Comparison of ENCODE assay signal across 28 cellular contexts in genomic region chr1:218845589-218845988, GRCh38.
"Had no signal": no experiment of that assay in that cellular context is flagged by ENCODE, and none has a peak within 500 bp of the region (broad histone marks: within the 10 kb centered on the region; RNA-seq: fewer than 3 reads in every experiment).

No MANE protein-coding gene starts in this region.

- H3K27ac Mint-ChIP-seq: activated CD4-positive, alpha-beta T cell treated with anti-CD3 and anti-CD28 coated beads, Interleukin-2, amount 10 ng/mL, durations not matched to agents 7 days and 5 days; activated CD8-positive, alpha-beta T cell treated with anti-CD3 and anti-CD28 coated beads for 36 hours; activated T-helper 17 cell treated with anti-CD3 and anti-CD28 coated beads, Interleukin-2, amount 50 U/mL, for 72 hours; memory B cell; naive thymus-derived CD4-positive, alpha-beta T cell; stimulated activated memory B cell treated with anti-CD40 and anti-IgM and Interleukin-4, amounts not matched to agents 10 μg/mL and 1 μg/mL and 100 μg/mL, for 72 hours; stimulated activated naive CD8-positive, alpha-beta T cell treated with anti-CD3 and anti-CD28 coated beads, Interleukin-15, amount 100 ng/mL, for 72 hours; type B pancreatic cell had no signal

- H3K27me3 Mint-ChIP-seq: activated CD4-positive, alpha-beta T cell treated with anti-CD3 and anti-CD28 coated beads, Interleukin-2, amount 10 ng/mL, durations not matched to agents 7 days and 5 days; activated CD8-positive, alpha-beta T cell treated with anti-CD3 and anti-CD28 coated beads for 36 hours; activated T-helper 17 cell treated with anti-CD3 and anti-CD28 coated beads, Interleukin-2, amount 50 U/mL, for 72 hours; memory B cell; naive thymus-derived CD4-positive, alpha-beta T cell; stimulated activated memory B cell treated with anti-CD40 and anti-IgM and Interleukin-4, amounts not matched to agents 10 μg/mL and 1 μg/mL and 100 μg/mL, for 72 hours; stimulated activated naive CD8-positive, alpha-beta T cell treated with anti-CD3 and anti-CD28 coated beads, Interleukin-15, amount 100 ng/mL, for 72 hours had no signal

- H3K4me1 ChIP-seq: parathyroid adenoma, right atrium auricular region had no signal

- H3K4me3 ChIP-seq: right atrium auricular region, smooth muscle cell had no signal

- H3K4me1 Mint-ChIP-seq: activated CD4-positive, alpha-beta T cell treated with anti-CD3 and anti-CD28 coated beads, Interleukin-2, amount 10 ng/mL, durations not matched to agents 7 days and 5 days; activated T-helper 17 cell treated with anti-CD3 and anti-CD28 coated beads, Interleukin-2, amount 50 U/mL, for 72 hours; memory B cell; naive thymus-derived CD4-positive, alpha-beta T cell; stimulated activated memory B cell treated with anti-CD40 and anti-IgM and Interleukin-4, amounts not matched to agents 10 μg/mL and 1 μg/mL and 100 μg/mL, for 72 hours; stimulated activated naive CD8-positive, alpha-beta T cell treated with anti-CD3 and anti-CD28 coated beads, Interleukin-15, amount 100 ng/mL, for 72 hours had no signal

- H3K27ac ChIP-seq: parathyroid adenoma, right atrium auricular region had no signal

- H3K27me3 ChIP-seq: right atrium auricular region had no signal

- H3K36me3 ChIP-seq: right atrium auricular region had no signal

- ATAC-seq: activated CD8-positive, alpha-beta T cell treated with anti-CD3 and anti-CD28 coated beads for 36 hours; activated T-cell treated with anti-CD3 and anti-CD28 coated beads, Interleukin-2, amount 50 U/mL, for 4 hours; activated T-helper 17 cell treated with anti-CD3 and anti-CD28 coated beads, Interleukin-2, amount 50 U/mL, for 72 hours; esophagus mucosa; left colon; naive thymus-derived CD4-positive, alpha-beta T cell; stimulated activated memory B cell treated with anti-CD40 and anti-IgM and Interleukin-4, amounts not matched to agents 10 μg/mL and 1 μg/mL and 100 μg/mL, for 72 hours; stimulated activated naive CD8-positive, alpha-beta T cell treated with anti-CD3 and anti-CD28 coated beads, Interleukin-15, amount 100 ng/mL, for 72 hours had no signal

- H3K4me3 Mint-ChIP-seq: activated CD4-positive, alpha-beta T cell treated with anti-CD3 and anti-CD28 coated beads, Interleukin-2, amount 10 ng/mL, durations not matched to agents 7 days and 5 days; activated CD8-positive, alpha-beta T cell treated with anti-CD3 and anti-CD28 coated beads for 36 hours; activated T-cell treated with anti-CD3 and anti-CD28 coated beads, Interleukin-2, amount 50 U/mL, for 4 hours; activated T-helper 17 cell treated with anti-CD3 and anti-CD28 coated beads, Interleukin-2, amount 50 U/mL, for 72 hours; memory B cell; naive thymus-derived CD4-positive, alpha-beta T cell; stimulated activated memory B cell treated with anti-CD40 and anti-IgM and Interleukin-4, amounts not matched to agents 10 μg/mL and 1 μg/mL and 100 μg/mL, for 72 hours; stimulated activated naive CD8-positive, alpha-beta T cell treated with anti-CD3 and anti-CD28 coated beads, Interleukin-15, amount 100 ng/mL, for 72 hours; type B pancreatic cell had no signal

- H3K36me3 Mint-ChIP-seq: memory B cell; naive thymus-derived CD4-positive, alpha-beta T cell; stimulated activated memory B cell treated with anti-CD40 and anti-IgM and Interleukin-4, amounts not matched to agents 10 μg/mL and 1 μg/mL and 100 μg/mL, for 72 hours; type B pancreatic cell had no signal

- H3K9me3 ChIP-seq: right atrium auricular region had no signal

- H3K9me3 Mint-ChIP-seq: type B pancreatic cell had no signal

- DNase-seq: activated CD4-positive, alpha-beta T cell treated with anti-CD3 and anti-CD28 coated beads, Interleukin-2, amount 10 ng/mL, durations not matched to agents 7 days and 5 days; activated CD4-positive, CD25-positive, alpha-beta regulatory T cell treated with anti-CD3 and anti-CD28 coated beads, Interleukin-2, amount 50 U/mL, for 72 hours; activated CD8-positive, alpha-beta T cell treated with anti-CD3 and anti-CD28 coated beads for 36 hours; activated gamma-delta T cell treated with Interleukin-2 at 50 U/mL for 16 hours; activated naive CD4-positive, alpha-beta T cell treated with anti-CD3 and anti-CD28 coated beads, Interleukin-2, amount 50 U/mL, for 16 hours; activated T-cell treated with anti-CD3 and anti-CD28 coated beads, Interleukin-2, amount 50 U/mL, for 4 hours; amniotic stem cell; central memory CD4-positive, alpha-beta T cell; head of caudate nucleus; hippocampal formation; left colon; midbrain; naive thymus-derived CD4-positive, alpha-beta T cell; nucleus accumbens; stimulated activated CD4-positive, alpha-beta T cell treated with anti-CD3 and anti-CD28 coated beads, Interleukin-1b, Interleukin-23, amount 100 ng/mL, for 48 hours; stimulated activated CD4-positive, alpha-beta T cell treated with anti-CD3 and anti-CD28 coated beads, Interleukin-4, amount 100 ng/mL, for 4 hours; stimulated activated CD8-positive, alpha-beta memory T cell treated with anti-CD3 and anti-CD28 coated beads, Interleukin-4, amount 100 ng/mL, for 48 hours; stimulated activated naive CD8-positive, alpha-beta T cell treated with anti-CD3 and anti-CD28 coated beads, Interleukin-15, amount 100 ng/mL, for 72 hours; substantia nigra; T1000 had no signal
